In the genomic region with DNA sequence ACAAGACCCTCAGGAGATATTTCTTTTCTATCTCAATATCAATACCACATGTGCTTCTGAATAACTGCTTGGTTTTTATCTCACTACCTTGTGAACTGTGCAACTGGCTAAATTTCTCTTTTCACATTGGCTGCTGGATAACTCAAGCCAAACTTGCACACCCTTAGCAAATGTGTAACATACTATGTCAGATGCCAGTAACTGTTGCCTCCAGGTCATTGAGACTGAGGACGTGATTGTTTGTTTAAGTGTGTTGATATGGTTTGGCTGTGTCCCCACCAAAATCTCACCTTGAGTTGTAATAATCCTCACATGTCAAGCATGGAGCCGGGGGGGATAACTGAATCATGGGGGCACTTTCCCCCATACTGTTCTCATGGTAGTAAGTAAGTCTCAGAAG, we compare ENCODE assay signal across 34 cellular contexts.
"Had no signal": no experiment of that assay in that cellular context is flagged by ENCODE, and none has a peak within 500 bp of the region (broad histone marks: within the 10 kb centered on the region; RNA-seq: fewer than 3 reads in every experiment).

No MANE protein-coding gene starts in this region.

- DNase-seq: activated B cell treated with CpG ODN at 0.5 μM for 24 hours; activated CD4-positive, alpha-beta memory T cell treated with anti-CD3 and anti-CD28 coated beads for 36 hours; activated CD4-positive, alpha-beta T cell treated with anti-CD3 and anti-CD28 coated beads for 4 hours; activated CD4-positive, alpha-beta T cell treated with anti-CD3 and anti-CD28 coated beads, Interleukin-2, amount 10 ng/mL, durations not matched to agents 24 days and 14 days; activated CD4-positive, alpha-beta T cell treated with anti-CD3 and anti-CD28 coated beads, Interleukin-2, amount 50 U/mL, for 1 hour; activated CD4-positive, alpha-beta T cell treated with anti-CD3 and anti-CD28 coated beads, Interleukin-2, amount 50 U/mL, for 4 hours; activated CD4-positive, CD25-positive, alpha-beta regulatory T cell treated with anti-CD3 and anti-CD28 coated beads, Interleukin-2, amount 50 U/mL, for 72 hours; activated CD8-positive, alpha-beta memory T cell treated with anti-CD3 and anti-CD28 coated beads, Interleukin-2, amount 50 U/mL, for 4 hours; activated CD8-positive, alpha-beta T cell treated with anti-CD3 and anti-CD28 coated beads for 36 hours; activated effector memory CD4-positive, alpha-beta T cell treated with anti-CD3 and anti-CD28 coated beads, Interleukin-2, amount 50 U/mL, for 16 hours; activated gamma-delta T cell treated with Interleukin-2 at 50 U/mL for 16 hours; activated naive CD4-positive, alpha-beta T cell; activated naive CD4-positive, alpha-beta T cell treated with anti-CD3 and anti-CD28 coated beads for 36 hours; activated naive CD4-positive, alpha-beta T cell treated with anti-CD3 and anti-CD28 coated beads, Interleukin-2, amount 50 U/mL, for 16 hours; activated naive CD8-positive, alpha-beta T cell treated with anti-CD3 and anti-CD28 coated beads for 36 hours; activated T-cell treated with anti-CD3 and anti-CD28 coated beads for 4 hours; activated T-cell treated with anti-CD3 and anti-CD28 coated beads, Interleukin-2, amount 50 U/mL, for 1 hour; activated T-cell treated with anti-CD3 and anti-CD28 coated beads, Interleukin-2, amount 50 U/mL, for 4 hours; activated T-cell treated with anti-CD3 and anti-CD28 coated beads, Interleukin-2, amount 50 U/mL, for 72 hours; adrenal gland; amniotic stem cell; aorta; body of pancreas; brain microvascular endothelial cell; central memory CD4-positive, alpha-beta T cell; T-helper 1 cell; T-helper 2 cell; T-helper 9 cell had no signal

- FAIRE-seq: astrocyte, TTC549 had no signal

- H3K9me3 ChIP-seq: adrenal gland, body of pancreas, breast epithelium had no signal

- H3K27me3 ChIP-seq: adrenal gland, body of pancreas, brain microvascular endothelial cell, breast epithelium had no signal

- H3K27ac ChIP-seq: adrenal gland, body of pancreas, brain microvascular endothelial cell, breast epithelium, VCaP had no signal

- ATAC-seq: activated CD8-positive, alpha-beta T cell treated with anti-CD3 and anti-CD28 coated beads for 36 hours; activated naive CD4-positive, alpha-beta T cell treated with anti-CD3 and anti-CD28 coated beads, Interleukin-2, amount 50 U/mL, for 72 hours; activated T-cell treated with anti-CD3 and anti-CD28 coated beads, Interleukin-2, amount 50 U/mL, for 4 hours; activated T-cell treated with anti-CD3 and anti-CD28 coated beads, Interleukin-2, amount 50 U/mL, for 72 hours; activated T-helper 17 cell treated with anti-CD3 and anti-CD28 coated beads, Interleukin-2, amount 50 U/mL, for 72 hours; body of pancreas had no signal

- H3K4me1 ChIP-seq: adrenal gland, body of pancreas, breast epithelium had no signal

- H3K4me3 ChIP-seq: adrenal gland, body of pancreas, breast epithelium had no signal

- H3K36me3 ChIP-seq: adrenal gland, brain microvascular endothelial cell, breast epithelium had no signal
